Comparison of ENCODE assay signal across 3 cellular contexts in the genomic region with DNA sequence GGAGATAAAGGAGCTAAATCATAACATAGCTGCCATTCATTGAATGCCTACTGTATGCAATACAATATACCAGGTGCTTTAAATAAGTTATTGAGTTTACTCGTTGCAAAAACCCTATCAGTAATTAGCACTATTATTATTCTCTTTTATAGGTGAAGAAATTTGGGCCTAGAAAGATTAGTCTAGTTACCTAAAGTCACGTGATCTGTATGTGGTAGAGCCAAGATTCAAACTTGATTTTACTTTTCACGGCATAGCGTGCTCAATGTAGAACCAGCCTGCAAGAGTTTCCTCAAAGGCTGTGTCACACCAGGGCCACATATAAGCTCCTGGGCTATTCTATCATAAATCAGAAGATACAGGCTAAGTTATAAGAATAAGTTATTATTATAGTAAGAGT.
TF ChIP-seq lines count a peak whose summit lies in the region.

No MANE protein-coding gene starts in this region.

TF ChIP-seq in HepG2, 621 proteins besides CTCF, POLR2A, EP300 and RAD21 (continues in another document):
- TF ChIP-seq, protein P1, sequence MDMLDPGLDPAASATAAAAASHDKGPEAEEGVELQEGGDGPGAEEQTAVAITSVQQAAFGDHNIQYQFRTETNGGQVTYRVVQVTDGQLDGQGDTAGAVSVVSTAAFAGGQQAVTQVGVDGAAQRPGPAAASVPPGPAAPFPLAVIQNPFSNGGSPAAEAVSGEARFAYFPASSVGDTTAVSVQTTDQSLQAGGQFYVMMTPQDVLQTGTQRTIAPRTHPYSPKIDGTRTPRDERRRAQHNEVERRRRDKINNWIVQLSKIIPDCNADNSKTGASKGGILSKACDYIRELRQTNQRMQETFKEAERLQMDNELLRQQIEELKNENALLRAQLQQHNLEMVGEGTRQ (IDR thresholded peaks at IDR 0.05; ENCODE audit: low read depth, low read length): 0 out of 2 replicates have a peak, but pooled peaks have one; percentile 42
- TF ChIP-seq, protein P1 (CRISPR knock-in tag; IDR thresholded peaks at IDR 0.05; ENCODE audit: borderline replicate concordance): no peak
- no peak for TF ChIP-seq TEAD3 (CRISPR knock-in tag; optimal IDR thresholded peaks at IDR 0.05; ENCODE audit: borderline replicate concordance)
- TF ChIP-seq AGO1 (IDR thresholded peaks at IDR 0.05; ENCODE audit: low read depth, low read length, poor library complexity, severe bottlenecking): no peak
- TF ChIP-seq XBP1 (CRISPR knock-in tag; IDR thresholded peaks at IDR 0.05): no peak

TF ChIP-seq in GM12878, 131 proteins besides CTCF, POLR2A, EP300 and RAD21:
- peak; percentile 57; the same call in 1 of the 2 replicates for TF ChIP-seq RAD51 (IDR thresholded peaks at IDR 0.05)
- TF ChIP-seq ZNF274 (IDR thresholded peaks at IDR 0.05; ENCODE audit: insufficient read depth, insufficient read length): no peak
- no peak for TF ChIP-seq ETV6 (conservative IDR thresholded peaks at IDR 0.05 in 1 of 2, IDR thresholded peaks at IDR 0.05 in 1 of 2; ENCODE audit: borderline replicate concordance in 1 of 2, low read depth in 1 of 2)

TF ChIP-seq in K562, 482 proteins besides CTCF, POLR2A, EP300 and RAD21:
- TF ChIP-seq PTRF (tag; IDR thresholded peaks at IDR 0.05): no peak
- TF ChIP-seq, protein P2, sequence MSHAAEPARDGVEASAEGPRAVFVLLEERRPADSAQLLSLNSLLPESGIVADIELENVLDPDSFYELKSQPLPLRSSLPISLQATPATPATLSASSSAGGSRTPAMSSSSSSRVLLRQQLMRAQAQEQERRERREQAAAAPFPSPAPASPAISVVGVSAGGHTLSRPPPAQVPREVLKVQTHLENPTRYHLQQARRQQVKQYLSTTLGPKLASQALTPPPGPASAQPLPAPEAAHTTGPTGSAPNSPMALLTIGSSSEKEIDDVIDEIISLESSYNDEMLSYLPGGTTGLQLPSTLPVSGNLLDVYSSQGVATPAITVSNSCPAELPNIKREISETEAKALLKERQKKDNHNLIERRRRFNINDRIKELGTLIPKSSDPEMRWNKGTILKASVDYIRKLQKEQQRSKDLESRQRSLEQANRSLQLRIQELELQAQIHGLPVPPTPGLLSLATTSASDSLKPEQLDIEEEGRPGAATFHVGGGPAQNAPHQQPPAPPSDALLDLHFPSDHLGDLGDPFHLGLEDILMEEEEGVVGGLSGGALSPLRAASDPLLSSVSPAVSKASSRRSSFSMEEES (CRISPR knock-in tag; IDR thresholded peaks at IDR 0.05): peak; percentile 84
